In genomic region chr3:119964294-119964693, GRCh38 we compare ENCODE assay signal across 1 cellular context.
A peak's percentile ranks its signal among the peaks of the same experiment; 100 is the strongest.
TF ChIP-seq lines count a peak whose summit lies in the region.

No MANE protein-coding gene starts in this region.

TF ChIP-seq in HepG2, 621 proteins besides CTCF, POLR2A, EP300 and RAD21:
- TF ChIP-seq ZNF710 (CRISPR knock-in tag; IDR thresholded peaks at IDR 0.05; ENCODE audit: borderline replicate concordance) (no peak), ZNF136 (CRISPR knock-in tag; IDR thresholded peaks at IDR 0.05; ENCODE audit: low read depth) (no peak), MAFK (conservative IDR thresholded peaks at IDR 0.05 in 1 of 2, IDR thresholded peaks at IDR 0.05 in 1 of 2; ENCODE audit: low read length in 2 of 2) (peak; percentile 78 to 91), GLI4 (CRISPR knock-in tag; IDR thresholded peaks at IDR 0.05; ENCODE audit: borderline replicate concordance) (no peak), MAFF (IDR thresholded peaks at IDR 0.05; ENCODE audit: low read depth, low read length) (peak; percentile 85)
